ENCODE assay signal across 9 cellular contexts in genomic region chr5:131672791-131673190, GRCh38. TPM values are rescaled to one million over a fixed set of nuclear protein-coding genes. Genes with fewer than 3 reads are reported as not detected.
DNase-seq lines count a peak whose midpoint lies in the region; ATAC-seq and TF ChIP-seq lines count a peak whose summit lies in the region.
"Had no signal": no experiment of that assay in that cellular context is flagged by ENCODE, and none has a peak within 500 bp of the region (broad histone marks: within the 10 kb centered on the region; RNA-seq: fewer than 3 reads in every experiment).

No MANE protein-coding gene starts in this region.

- H3K27me3 ChIP-seq in colonic mucosa (no peaks in the 10 kb centered on the region), skeletal muscle tissue (ENCODE audit: control insufficient read depth in 3 of 3, insufficient read depth in 3 of 3, low read length in 3 of 3) (no peaks in the 10 kb centered on the region), Peyer's patch (no peaks in the 10 kb centered on the region)

- H3K4me1 ChIP-seq in colonic mucosa, result no peaks in the 10 kb centered on the region
- peaks cover 19 to 25% (median 21%) of the 10 kb centered on the region in 3 donors for H3K4me1 ChIP-seq in skeletal muscle tissue (ENCODE audit: control insufficient read depth in 3 of 3, insufficient read depth in 3 of 3, low read length in 3 of 3)
- no peaks in the 10 kb centered on the region for H3K4me1 ChIP-seq in Peyer's patch

- H3K36me3 ChIP-seq in colonic mucosa, result no peaks in the 10 kb centered on the region
- H3K36me3 ChIP-seq in skeletal muscle tissue (ENCODE audit: control insufficient read depth in 3 of 3, insufficient read depth in 3 of 3, low read length in 3 of 3), result peaks cover 21 to 45% (median 28%) of the 10 kb centered on the region in 3 donors
- peaks cover 0 to 67% (median 0%) of the 10 kb centered on the region in 3 donors for H3K36me3 ChIP-seq in Peyer's patch

- no peak overlapping the region for H3K4me3 ChIP-seq in colonic mucosa
- peak overlapping the region in 2 of 3 donors; percentile 6 to 20 for H3K4me3 ChIP-seq in skeletal muscle tissue (ENCODE audit: low read length in 3 of 3)
- no peak overlapping the region for H3K4me3 ChIP-seq in Peyer's patch

- no peak for DNase-seq in colonic mucosa
- no peak for DNase-seq in Peyer's patch
- DNase-seq in HPDE6-E6E7 (ENCODE audit: extremely low spot score), result no peak
- no peak for DNase-seq in NCI-H526 treated with DMSO at 0.1 percent for 48 hours (lab: John Stamatoyannopoulos, UW)
- no peak for DNase-seq in activated CD4-positive, alpha-beta T cell treated with anti-CD3 and anti-CD28 coated beads for 4 hours
- DNase-seq: T-helper 9 cell had no signal

- ATAC-seq in GM18907 (IDR thresholded peaks at IDR 0.05; ENCODE audit: unreplicated experiment) (peak; percentile 25), HG02870 (IDR thresholded peaks at IDR 0.05; ENCODE audit: unreplicated experiment) (peak; percentile 39)

- no peak for TF ChIP-seq CTCF in colonic mucosa (IDR thresholded peaks at IDR 0.05)
- TF ChIP-seq CTCF in Peyer's patch (IDR thresholded peaks at IDR 0.05), result no peak

- intact Hi-C loops in colonic mucosa (cut with DNase I), result no loop called here

- H3K9me3 ChIP-seq in colonic mucosa, result no peaks in the 10 kb centered on the region
- H3K9me3 ChIP-seq in skeletal muscle tissue (ENCODE audit: control insufficient read depth in 3 of 3, low read length in 3 of 3), result no peaks in the 10 kb centered on the region
- H3K9me3 ChIP-seq in Peyer's patch, result no peaks in the 10 kb centered on the region

- H3K9ac ChIP-seq in colonic mucosa (ENCODE audit: low read depth in 2 of 2, low read length in 2 of 2) (no peak overlapping the region), skeletal muscle tissue (ENCODE audit: low read depth in 1 of 3, low read length in 3 of 3) (peak overlapping the region in 2 of 3 donors; percentile 4 to 42)

- peak overlapping the region; percentile 3 for H3K27ac ChIP-seq in colonic mucosa
- peak overlapping the region; percentile 92 for H3K27ac ChIP-seq in skeletal muscle tissue (ENCODE audit: low read depth, low read length)
- peak overlapping the region in 1 of 4 donors; percentile 72 for H3K27ac ChIP-seq in Peyer's patch

- TF ChIP-seq POLR2A in Peyer's patch (IDR thresholded peaks at IDR 0.05), result no peak

RNA-seq across cellular contexts. Expression of gene RAPGEF6, which starts 37.8 kb away (rescaled TPM):
- total RNA-seq in colonic mucosa (10 to 100 TPM; 14.9 to 16.2 TPM), skeletal muscle tissue (29.7 TPM), Peyer's patch (100 to 1,000 TPM in 1 of 4 donors, 10 to 100 TPM in 3; 16.7 to 104 (median 22.6) TPM)

Comparison
In these comparisons a context has a peak if more than half of its experiments do, and no peak if none do; other contexts are left out.
1. H3K4me3 ChIP-seq: peak in skeletal muscle tissue (2 of 3); none in colonic mucosa (single experiment) and Peyer's patch (0 of 4).
2. H3K9ac ChIP-seq: peak in skeletal muscle tissue (2 of 3); none in colonic mucosa (0 of 2).